Comparison of ENCODE assay signal across 1 cellular context in the genomic region with DNA sequence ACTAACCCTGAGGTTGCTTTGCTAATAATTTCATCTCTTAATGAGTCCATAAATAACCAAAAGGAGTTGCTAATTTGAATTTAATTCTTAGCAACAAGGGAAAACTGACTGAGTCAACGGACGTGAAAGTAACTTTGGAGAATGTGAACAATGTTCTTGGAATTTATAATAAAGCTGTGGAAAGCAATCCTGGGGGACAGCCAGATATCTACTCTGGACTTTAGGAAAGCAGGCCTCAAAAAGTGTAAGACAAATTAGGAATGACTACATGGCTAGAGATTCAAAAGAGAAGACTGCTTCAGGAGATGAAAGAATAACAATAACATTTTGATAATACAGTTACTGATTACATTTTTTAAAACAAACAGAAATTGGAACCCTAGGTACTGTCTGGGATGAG.
TF ChIP-seq lines count a peak whose summit lies in the region.

No MANE protein-coding gene starts in this region.

TF ChIP-seq in WTC11, 78 proteins besides CTCF, POLR2A, EP300 and RAD21 (continued from another document):
- TF ChIP-seq ATF2 (CRISPR knock-in tag; IDR thresholded peaks at IDR 0.05; ENCODE audit: borderline replicate concordance, low read depth), result no peak
- TF ChIP-seq, protein P1, sequence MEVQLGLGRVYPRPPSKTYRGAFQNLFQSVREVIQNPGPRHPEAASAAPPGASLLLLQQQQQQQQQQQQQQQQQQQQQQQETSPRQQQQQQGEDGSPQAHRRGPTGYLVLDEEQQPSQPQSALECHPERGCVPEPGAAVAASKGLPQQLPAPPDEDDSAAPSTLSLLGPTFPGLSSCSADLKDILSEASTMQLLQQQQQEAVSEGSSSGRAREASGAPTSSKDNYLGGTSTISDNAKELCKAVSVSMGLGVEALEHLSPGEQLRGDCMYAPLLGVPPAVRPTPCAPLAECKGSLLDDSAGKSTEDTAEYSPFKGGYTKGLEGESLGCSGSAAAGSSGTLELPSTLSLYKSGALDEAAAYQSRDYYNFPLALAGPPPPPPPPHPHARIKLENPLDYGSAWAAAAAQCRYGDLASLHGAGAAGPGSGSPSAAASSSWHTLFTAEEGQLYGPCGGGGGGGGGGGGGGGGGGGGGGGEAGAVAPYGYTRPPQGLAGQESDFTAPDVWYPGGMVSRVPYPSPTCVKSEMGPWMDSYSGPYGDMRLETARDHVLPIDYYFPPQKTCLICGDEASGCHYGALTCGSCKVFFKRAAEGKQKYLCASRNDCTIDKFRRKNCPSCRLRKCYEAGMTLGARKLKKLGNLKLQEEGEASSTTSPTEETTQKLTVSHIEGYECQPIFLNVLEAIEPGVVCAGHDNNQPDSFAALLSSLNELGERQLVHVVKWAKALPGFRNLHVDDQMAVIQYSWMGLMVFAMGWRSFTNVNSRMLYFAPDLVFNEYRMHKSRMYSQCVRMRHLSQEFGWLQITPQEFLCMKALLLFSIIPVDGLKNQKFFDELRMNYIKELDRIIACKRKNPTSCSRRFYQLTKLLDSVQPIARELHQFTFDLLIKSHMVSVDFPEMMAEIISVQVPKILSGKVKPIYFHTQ (CRISPR knock-in tag; IDR thresholded peaks at IDR 0.05), result no peak
- no peak for TF ChIP-seq ZNF219 (CRISPR knock-in tag; IDR thresholded peaks at IDR 0.05; ENCODE audit: borderline replicate concordance)
- no peak for TF ChIP-seq TCF7 (CRISPR knock-in tag; IDR thresholded peaks at IDR 0.05; ENCODE audit: low read depth)
- TF ChIP-seq, protein P2, sequence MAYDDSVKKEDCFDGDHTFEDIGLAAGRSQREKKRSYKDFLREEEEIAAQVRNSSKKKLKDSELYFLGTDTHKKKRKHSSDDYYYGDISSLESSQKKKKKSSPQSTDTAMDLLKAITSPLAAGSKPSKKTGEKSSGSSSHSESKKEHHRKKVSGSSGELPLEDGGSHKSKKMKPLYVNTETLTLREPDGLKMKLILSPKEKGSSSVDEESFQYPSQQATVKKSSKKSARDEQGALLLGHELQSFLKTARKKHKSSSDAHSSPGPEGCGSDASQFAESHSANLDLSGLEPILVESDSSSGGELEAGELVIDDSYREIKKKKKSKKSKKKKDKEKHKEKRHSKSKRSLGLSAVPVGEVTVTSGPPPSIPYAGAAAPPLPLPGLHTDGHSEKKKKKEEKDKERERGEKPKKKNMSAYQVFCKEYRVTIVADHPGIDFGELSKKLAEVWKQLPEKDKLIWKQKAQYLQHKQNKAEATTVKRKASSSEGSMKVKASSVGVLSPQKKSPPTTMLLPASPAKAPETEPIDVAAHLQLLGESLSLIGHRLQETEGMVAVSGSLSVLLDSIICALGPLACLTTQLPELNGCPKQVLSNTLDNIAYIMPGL (CRISPR knock-in tag; IDR thresholded peaks at IDR 0.05), result no peak
- no peak for TF ChIP-seq ZNF396 (CRISPR knock-in tag; IDR thresholded peaks at IDR 0.05; ENCODE audit: borderline replicate concordance)
- no peak for TF ChIP-seq AFF4 (CRISPR knock-in tag; IDR thresholded peaks at IDR 0.05; ENCODE audit: borderline replicate concordance)
- no peak for TF ChIP-seq ESRRA (CRISPR knock-in tag; IDR thresholded peaks at IDR 0.05; ENCODE audit: borderline replicate concordance)
- TF ChIP-seq, protein P3, sequence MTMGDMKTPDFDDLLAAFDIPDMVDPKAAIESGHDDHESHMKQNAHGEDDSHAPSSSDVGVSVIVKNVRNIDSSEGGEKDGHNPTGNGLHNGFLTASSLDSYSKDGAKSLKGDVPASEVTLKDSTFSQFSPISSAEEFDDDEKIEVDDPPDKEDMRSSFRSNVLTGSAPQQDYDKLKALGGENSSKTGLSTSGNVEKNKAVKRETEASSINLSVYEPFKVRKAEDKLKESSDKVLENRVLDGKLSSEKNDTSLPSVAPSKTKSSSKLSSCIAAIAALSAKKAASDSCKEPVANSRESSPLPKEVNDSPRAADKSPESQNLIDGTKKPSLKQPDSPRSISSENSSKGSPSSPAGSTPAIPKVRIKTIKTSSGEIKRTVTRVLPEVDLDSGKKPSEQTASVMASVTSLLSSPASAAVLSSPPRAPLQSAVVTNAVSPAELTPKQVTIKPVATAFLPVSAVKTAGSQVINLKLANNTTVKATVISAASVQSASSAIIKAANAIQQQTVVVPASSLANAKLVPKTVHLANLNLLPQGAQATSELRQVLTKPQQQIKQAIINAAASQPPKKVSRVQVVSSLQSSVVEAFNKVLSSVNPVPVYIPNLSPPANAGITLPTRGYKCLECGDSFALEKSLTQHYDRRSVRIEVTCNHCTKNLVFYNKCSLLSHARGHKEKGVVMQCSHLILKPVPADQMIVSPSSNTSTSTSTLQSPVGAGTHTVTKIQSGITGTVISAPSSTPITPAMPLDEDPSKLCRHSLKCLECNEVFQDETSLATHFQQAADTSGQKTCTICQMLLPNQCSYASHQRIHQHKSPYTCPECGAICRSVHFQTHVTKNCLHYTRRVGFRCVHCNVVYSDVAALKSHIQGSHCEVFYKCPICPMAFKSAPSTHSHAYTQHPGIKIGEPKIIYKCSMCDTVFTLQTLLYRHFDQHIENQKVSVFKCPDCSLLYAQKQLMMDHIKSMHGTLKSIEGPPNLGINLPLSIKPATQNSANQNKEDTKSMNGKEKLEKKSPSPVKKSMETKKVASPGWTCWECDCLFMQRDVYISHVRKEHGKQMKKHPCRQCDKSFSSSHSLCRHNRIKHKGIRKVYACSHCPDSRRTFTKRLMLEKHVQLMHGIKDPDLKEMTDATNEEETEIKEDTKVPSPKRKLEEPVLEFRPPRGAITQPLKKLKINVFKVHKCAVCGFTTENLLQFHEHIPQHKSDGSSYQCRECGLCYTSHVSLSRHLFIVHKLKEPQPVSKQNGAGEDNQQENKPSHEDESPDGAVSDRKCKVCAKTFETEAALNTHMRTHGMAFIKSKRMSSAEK (CRISPR knock-in tag; IDR thresholded peaks at IDR 0.05; ENCODE audit: borderline replicate concordance), result no peak
